In genomic region chr21:43731891-43732711, GRCh38 we compare ENCODE assay signal across 1 cellular context.
TF ChIP-seq lines count a peak whose summit lies in the region.

No MANE protein-coding gene starts in this region.

TF ChIP-seq in GM23338, 12 proteins besides CTCF, POLR2A, EP300 and RAD21 (continued from another document):
- TF ChIP-seq POLR2AphosphoS5 (IDR thresholded peaks at IDR 0.05; ENCODE audit: low read depth) = no peak
- no peak for TF ChIP-seq STAT1 (IDR thresholded peaks at IDR 0.05; ENCODE audit: unreplicated experiment)
- no peak for TF ChIP-seq ETS1 (IDR thresholded peaks at IDR 0.05)
- TF ChIP-seq NANOG (IDR thresholded peaks at IDR 0.05; ENCODE audit: borderline replicate concordance) = no peak
- TF ChIP-seq EZH2 (IDR thresholded peaks at IDR 0.05; ENCODE audit: low read depth, unreplicated experiment) = no peak
- TF ChIP-seq JUNB (IDR thresholded peaks at IDR 0.05; ENCODE audit: unreplicated experiment) = no peak
- TF ChIP-seq, protein P1, sequence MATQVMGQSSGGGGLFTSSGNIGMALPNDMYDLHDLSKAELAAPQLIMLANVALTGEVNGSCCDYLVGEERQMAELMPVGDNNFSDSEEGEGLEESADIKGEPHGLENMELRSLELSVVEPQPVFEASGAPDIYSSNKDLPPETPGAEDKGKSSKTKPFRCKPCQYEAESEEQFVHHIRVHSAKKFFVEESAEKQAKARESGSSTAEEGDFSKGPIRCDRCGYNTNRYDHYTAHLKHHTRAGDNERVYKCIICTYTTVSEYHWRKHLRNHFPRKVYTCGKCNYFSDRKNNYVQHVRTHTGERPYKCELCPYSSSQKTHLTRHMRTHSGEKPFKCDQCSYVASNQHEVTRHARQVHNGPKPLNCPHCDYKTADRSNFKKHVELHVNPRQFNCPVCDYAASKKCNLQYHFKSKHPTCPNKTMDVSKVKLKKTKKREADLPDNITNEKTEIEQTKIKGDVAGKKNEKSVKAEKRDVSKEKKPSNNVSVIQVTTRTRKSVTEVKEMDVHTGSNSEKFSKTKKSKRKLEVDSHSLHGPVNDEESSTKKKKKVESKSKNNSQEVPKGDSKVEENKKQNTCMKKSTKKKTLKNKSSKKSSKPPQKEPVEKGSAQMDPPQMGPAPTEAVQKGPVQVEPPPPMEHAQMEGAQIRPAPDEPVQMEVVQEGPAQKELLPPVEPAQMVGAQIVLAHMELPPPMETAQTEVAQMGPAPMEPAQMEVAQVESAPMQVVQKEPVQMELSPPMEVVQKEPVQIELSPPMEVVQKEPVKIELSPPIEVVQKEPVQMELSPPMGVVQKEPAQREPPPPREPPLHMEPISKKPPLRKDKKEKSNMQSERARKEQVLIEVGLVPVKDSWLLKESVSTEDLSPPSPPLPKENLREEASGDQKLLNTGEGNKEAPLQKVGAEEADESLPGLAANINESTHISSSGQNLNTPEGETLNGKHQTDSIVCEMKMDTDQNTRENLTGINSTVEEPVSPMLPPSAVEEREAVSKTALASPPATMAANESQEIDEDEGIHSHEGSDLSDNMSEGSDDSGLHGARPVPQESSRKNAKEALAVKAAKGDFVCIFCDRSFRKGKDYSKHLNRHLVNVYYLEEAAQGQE (IDR thresholded peaks at IDR 0.05; ENCODE audit: unreplicated experiment) = no peak
- no peak for TF ChIP-seq ZNF331 (CRISPR knock-in tag; IDR thresholded peaks at IDR 0.05; ENCODE audit: low read depth)
- TF ChIP-seq CREB1 (CRISPR knock-in tag; IDR thresholded peaks at IDR 0.05; ENCODE audit: low read depth) = no peak
- TF ChIP-seq EZH2phosphoT487 (IDR thresholded peaks at IDR 0.05; ENCODE audit: unreplicated experiment) = no peak
- no peak for TF ChIP-seq ZNF114 (CRISPR knock-in tag; IDR thresholded peaks at IDR 0.05)
TF ChIP-seq in GM23338: peak in this region for 0.
